8 cellular contexts compared by ENCODE assay signal in the genomic region with DNA sequence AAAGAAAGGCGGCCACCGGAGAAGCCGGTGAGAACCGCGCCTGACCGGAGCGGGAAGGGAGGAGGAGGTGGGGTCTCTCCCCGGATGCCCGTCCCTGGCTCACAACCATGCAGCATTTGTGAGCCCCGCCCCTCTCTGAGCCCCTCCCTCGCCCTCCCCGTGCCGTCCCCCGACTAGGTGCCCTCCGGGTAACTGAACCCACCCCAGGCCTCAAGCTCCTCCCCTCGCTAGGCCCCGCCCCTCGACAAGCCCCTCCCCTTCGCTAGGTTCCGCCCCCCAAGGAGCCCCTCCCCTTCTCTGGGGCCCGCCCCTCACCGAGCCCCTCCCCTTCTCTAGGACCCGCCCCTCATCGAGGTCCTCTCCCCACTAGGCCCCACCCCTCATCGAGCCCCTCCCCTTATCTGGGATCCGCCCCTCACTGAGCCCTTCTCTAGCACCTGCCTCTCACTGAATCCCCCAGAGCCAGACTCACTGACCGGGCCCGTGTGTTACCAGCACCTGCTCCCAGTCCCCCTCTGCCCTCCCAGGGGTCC. TPM values are rescaled to one million over a fixed set of nuclear protein-coding genes. Genes with fewer than 3 reads are reported as not detected.
DNase-seq lines count a peak whose midpoint lies in the region; ATAC-seq and TF ChIP-seq lines count a peak whose summit lies in the region.

No MANE protein-coding gene starts in this region.

- peaks cover 4% of the 10 kb centered on the region for H3K27me3 ChIP-seq in CD8-positive, alpha-beta memory T cell (ENCODE audit: insufficient read depth, low read length, poor library complexity, severe bottlenecking)

- POLR2A ChIA-PET in CD8-positive, alpha-beta memory T cell (lab: Charles Lee) = no interaction called here
- POLR2A ChIA-PET in activated CD8-positive, alpha-beta T cell treated with anti-CD3 and anti-CD28 coated beads for 36 hours (lab: Charles Lee) = no interaction called here

- no peak overlapping the region for H3K4me3 Mint-ChIP-seq in CD8-positive, alpha-beta memory T cell
- no peak overlapping the region for H3K4me3 Mint-ChIP-seq in activated CD8-positive, alpha-beta T cell treated with anti-CD3 and anti-CD28 coated beads for 36 hours

- DNase-seq in CD8-positive, alpha-beta memory T cell = peak; percentile 24 to 60 (median 42)
- DNase-seq in NCI-H1048 (lab: John Stamatoyannopoulos, UW) (peak; percentile 65), fibroblast of villous mesenchyme (ENCODE audit: low read depth) (peak; percentile 11), cerebellar nuclear complex (lab: John Stamatoyannopoulos, UW) (no peak)
- peak; percentile 63 for DNase-seq in activated CD8-positive, alpha-beta T cell treated with anti-CD3 and anti-CD28 coated beads for 36 hours
- peak; percentile 16 to 30 for DNase-seq in stimulated activated CD4-positive, alpha-beta T cell treated with anti-CD3 and anti-CD28 coated beads, Interleukin-15, amount 100 ng/mL, for 1 hour (ENCODE audit: low read depth in 1 of 2, low spot score in 1 of 2)

- H3K9me3 Mint-ChIP-seq in CD8-positive, alpha-beta memory T cell = peaks cover 0 to 3% (median 0%) of the 10 kb centered on the region in 5 donors
- H3K9me3 Mint-ChIP-seq in activated CD8-positive, alpha-beta T cell treated with anti-CD3 and anti-CD28 coated beads for 36 hours = no peaks in the 10 kb centered on the region

- CTCF ChIA-PET in CD8-positive, alpha-beta memory T cell (lab: Charles Lee) = no interaction called here
- CTCF ChIA-PET in activated CD8-positive, alpha-beta T cell treated with anti-CD3 and anti-CD28 coated beads for 36 hours (lab: Charles Lee) = interaction anchor here (1.0 kb wide), 1 partner anchor 82 kb away, joined by 4 read pairs; no protein-coding TSS in a partner anchor

- ATAC-seq in activated CD8-positive, alpha-beta T cell treated with anti-CD3 and anti-CD28 coated beads for 36 hours = peak; percentile 91
- no peak for ATAC-seq in GM18502 (IDR thresholded peaks at IDR 0.05; ENCODE audit: poor library complexity, unreplicated experiment)
- no peak for ATAC-seq in HG03342 (IDR thresholded peaks at IDR 0.05; ENCODE audit: unreplicated experiment)

- H3K4me1 Mint-ChIP-seq in CD8-positive, alpha-beta memory T cell = peaks cover 0 to 9% (median 2%) of the 10 kb centered on the region in 3 donors
- no peaks in the 10 kb centered on the region for H3K4me1 Mint-ChIP-seq in activated CD8-positive, alpha-beta T cell treated with anti-CD3 and anti-CD28 coated beads for 36 hours (ENCODE audit: low read depth)

- H3K4me3 ChIP-seq in CD8-positive, alpha-beta memory T cell (ENCODE audit: low read length) = no peak overlapping the region
- H3K4me3 ChIP-seq in fibroblast of villous mesenchyme (ENCODE audit: low read depth, low read length) = peak overlapping the region; percentile 9

- H3K4me1 ChIP-seq in CD8-positive, alpha-beta memory T cell (ENCODE audit: insufficient read depth, low read length) = no peaks in the 10 kb centered on the region

- no peaks in the 10 kb centered on the region for H3K36me3 Mint-ChIP-seq in CD8-positive, alpha-beta memory T cell
- no peaks in the 10 kb centered on the region for H3K36me3 Mint-ChIP-seq in activated CD8-positive, alpha-beta T cell treated with anti-CD3 and anti-CD28 coated beads for 36 hours (ENCODE audit: low read depth)

- H3K27ac Mint-ChIP-seq in CD8-positive, alpha-beta memory T cell = no peak overlapping the region
- no peak overlapping the region for H3K27ac Mint-ChIP-seq in activated CD8-positive, alpha-beta T cell treated with anti-CD3 and anti-CD28 coated beads for 36 hours

- H3K27ac ChIP-seq in CD8-positive, alpha-beta memory T cell (ENCODE audit: low read depth, low read length) = no peak overlapping the region

- H3K9me3 ChIP-seq in CD8-positive, alpha-beta memory T cell (ENCODE audit: low read length) = no peaks in the 10 kb centered on the region

- no peaks in the 10 kb centered on the region for H3K36me3 ChIP-seq in CD8-positive, alpha-beta memory T cell (ENCODE audit: insufficient read depth, low read length)

- H3K27me3 Mint-ChIP-seq in CD8-positive, alpha-beta memory T cell = peaks cover 14 to 41% of the 10 kb centered on the region in 2 donors
- H3K27me3 Mint-ChIP-seq in activated CD8-positive, alpha-beta T cell treated with anti-CD3 and anti-CD28 coated beads for 36 hours = peaks cover 21% of the 10 kb centered on the region

- no peak for TF ChIP-seq CTCF in activated CD8-positive, alpha-beta T cell treated with anti-CD3 and anti-CD28 coated beads for 36 hours (IDR thresholded peaks at IDR 0.05)
- no peak for TF ChIP-seq CTCF in fibroblast of villous mesenchyme (IDR thresholded peaks at IDR 0.05; ENCODE audit: insufficient read depth, low read depth, low read length)

- intact Hi-C loops in activated CD8-positive, alpha-beta T cell treated with anti-CD3 and anti-CD28 coated beads for 36 hours (cut with micrococcal nuclease) = no loop called here

RNA-seq across cellular contexts. Expression of a gene that starts 42.2 kb away (rescaled TPM):
- total RNA-seq in CD8-positive, alpha-beta memory T cell = 10 to 100 TPM; 80.7 to 84.1 TPM
- polyA plus RNA-seq in CD8-positive, alpha-beta memory T cell = 74.7 TPM
- 100 to 1,000 TPM; 104 to 109 TPM for total RNA-seq in activated CD8-positive, alpha-beta T cell treated with anti-CD3 and anti-CD28 coated beads for 36 hours
- 77.7 and 130 TPM in 2 replicates for total RNA-seq in fibroblast of villous mesenchyme

RNA-seq across cellular contexts. Expression of a gene that starts 58.5 kb away (rescaled TPM):
- not detected for total RNA-seq in CD8-positive, alpha-beta memory T cell
- not detected for polyA plus RNA-seq in CD8-positive, alpha-beta memory T cell
- not detected for total RNA-seq in activated CD8-positive, alpha-beta T cell treated with anti-CD3 and anti-CD28 coated beads for 36 hours
- 0.43 and 0.64 TPM in 2 replicates for total RNA-seq in fibroblast of villous mesenchyme

Comparison
In these comparisons a context has a peak if more than half of its experiments do, and no peak if none do; other contexts are left out.
1. DNase-seq: peak in CD8-positive, alpha-beta memory T cell (5 of 5), NCI-H1048 (single experiment), activated CD8-positive, alpha-beta T cell treated with anti-CD3 and anti-CD28 coated beads for 36 hours (single experiment), fibroblast of villous mesenchyme (single experiment) and stimulated activated CD4-positive, alpha-beta T cell treated with anti-CD3 and anti-CD28 coated beads, Interleukin-15, amount 100 ng/mL, for 1 hour (2 of 2); none in cerebellar nuclear complex (0 of 2).